ENCODE assay signal across 12 cellular contexts in the genomic region with DNA sequence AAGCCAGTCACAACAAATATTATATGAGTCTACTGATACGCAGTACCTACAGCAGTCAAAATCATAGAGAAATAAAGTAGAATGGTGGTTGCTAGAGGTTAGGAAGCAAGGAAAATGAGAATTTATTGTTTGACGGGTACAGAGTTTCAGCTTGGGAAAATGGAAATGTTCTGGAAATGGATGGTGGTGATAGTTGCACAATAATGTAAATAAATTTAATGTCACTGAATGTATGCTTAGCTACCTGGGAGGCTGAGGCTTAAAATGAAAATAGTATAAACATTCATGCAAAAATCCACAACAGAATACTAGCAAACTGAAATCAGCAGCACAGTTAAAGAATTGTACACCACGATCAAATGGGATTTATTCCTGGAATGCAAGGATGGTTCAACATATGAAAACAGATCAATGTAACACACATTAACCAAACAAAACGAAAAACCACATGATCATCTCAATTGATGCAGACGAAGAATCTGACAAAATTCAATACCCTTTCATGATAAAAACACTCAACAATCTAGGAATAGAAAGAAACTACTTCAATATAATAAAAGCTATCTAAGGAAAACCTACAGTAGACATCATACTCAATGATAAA.
"Had no signal": no experiment of that assay in that cellular context is flagged by ENCODE, and none has a peak within 500 bp of the region (broad histone marks: within the 10 kb centered on the region; RNA-seq: fewer than 3 reads in every experiment).

No MANE protein-coding gene starts in this region.

- H3K4me1 ChIP-seq: gastroesophageal sphincter, sigmoid colon, upper lobe of left lung had no signal

- H3K36me3 ChIP-seq: cardiac muscle cell, sigmoid colon, upper lobe of left lung had no signal

- H3K27me3 ChIP-seq: cardiac muscle cell, gastroesophageal sphincter, sigmoid colon, upper lobe of left lung had no signal

- DNase-seq: activated CD4-positive, alpha-beta T cell treated with anti-CD3 and anti-CD28 coated beads, Interleukin-2, amount 50 U/mL, for 4 hours; activated gamma-delta T cell treated with Interleukin-2 at 50 U/mL for 16 hours; activated naive CD8-positive, alpha-beta T cell treated with anti-CD3 and anti-CD28 coated beads, Interleukin-2, amount 10 ng/mL, durations not matched to agents 7 days and 5 days; activated T-cell treated with anti-CD3 and anti-CD28 coated beads, Interleukin-2, amount 50 U/mL, for 24 hours; sigmoid colon; stimulated activated CD4-positive, alpha-beta T cell treated with anti-CD3 and anti-CD28 coated beads, Interleukin-12 subunit alpha, Interleukin-12 subunit beta, amount 100 ng/mL, for 4 hours; stimulated activated CD4-positive, alpha-beta T cell treated with anti-CD3 and anti-CD28 coated beads, Interleukin-4, amount 100 ng/mL, for 1 hour; stimulated activated CD8-positive, alpha-beta memory T cell treated with anti-CD3 and anti-CD28 coated beads, Interleukin-4, amount 100 ng/mL, for 48 hours; upper lobe of left lung had no signal

- H3K27ac ChIP-seq: cardiac muscle cell, gastroesophageal sphincter, sigmoid colon, upper lobe of left lung had no signal

- H3K4me3 ChIP-seq: cardiac muscle cell, gastroesophageal sphincter, sigmoid colon, upper lobe of left lung had no signal

- ATAC-seq: activated CD4-positive, CD25-positive, alpha-beta regulatory T cell treated with anti-CD3 and anti-CD28 coated beads, Interleukin-2, amount 50 U/mL, for 24 hours; gastroesophageal sphincter had no signal
